ENCODE assay signal across 8 cellular contexts in the genomic region with DNA sequence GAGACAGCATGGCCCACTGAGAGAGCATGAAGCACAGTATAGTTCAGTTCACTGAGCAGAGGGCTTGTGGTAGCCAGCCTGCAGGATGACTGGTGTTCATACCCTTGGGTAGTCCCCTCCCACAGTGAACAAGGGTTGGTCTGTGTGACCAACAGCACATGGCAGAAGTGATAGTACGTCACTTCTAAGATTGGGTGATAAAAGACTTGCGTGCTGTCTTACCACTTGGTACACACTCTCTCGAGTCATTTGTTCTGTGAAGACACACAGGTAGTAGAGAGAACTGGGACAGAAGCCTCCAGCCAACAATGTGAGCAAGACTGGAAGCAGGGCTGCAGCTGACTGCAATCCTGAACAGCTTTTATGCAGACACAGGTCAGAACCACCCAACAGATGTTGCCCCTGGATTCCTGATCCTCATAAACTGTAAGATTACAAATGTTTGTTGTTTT. TPM values are rescaled to one million over a fixed set of nuclear protein-coding genes. Genes with fewer than 3 reads are reported as not detected.
A peak's percentile ranks its signal among the peaks of the same experiment; 100 is the strongest.
DNase-seq lines count a peak whose midpoint lies in the region; ATAC-seq and TF ChIP-seq lines count a peak whose summit lies in the region.

No MANE protein-coding gene starts in this region.

- peak; percentile 70 to 95 (median 83) for DNase-seq in CD4-positive, alpha-beta memory T cell
- DNase-seq in LNCaP clone FGC (ENCODE audit: low read depth) = peak; percentile 80
- peak; percentile 34 for DNase-seq in activated T-helper 1 cell treated with Interleukin-2 at 50 U/mL for 16 hours (ENCODE audit: low read depth)
- peak; percentile 59 for DNase-seq in hepatocyte (ENCODE audit: low spot score)
- DNase-seq in stimulated activated CD8-positive, alpha-beta memory T cell treated with anti-CD3 and anti-CD28 coated beads, Interleukin-15, amount 100 ng/mL, for 4 hours (ENCODE audit: low read depth in 2 of 2) = peak; percentile 40 to 77
- DNase-seq in HCEC 1CT = no peak
- DNase-seq in HEK293T (ENCODE audit: extremely low spot score) = no peak

- H3K4me1 ChIP-seq in CD4-positive, alpha-beta memory T cell (ENCODE audit: insufficient read depth, low read length) = peaks cover 100% of the 10 kb centered on the region
- peaks cover 40% of the 10 kb centered on the region for H3K4me1 ChIP-seq in hepatocyte (ENCODE audit: insufficient read depth)

- H3K27me3 Mint-ChIP-seq in CD4-positive, alpha-beta memory T cell = no peaks in the 10 kb centered on the region

- no peaks in the 10 kb centered on the region for H3K36me3 ChIP-seq in CD4-positive, alpha-beta memory T cell (ENCODE audit: insufficient read depth, low read length)
- no peaks in the 10 kb centered on the region for H3K36me3 ChIP-seq in hepatocyte (replicated peaks; ENCODE audit: insufficient read depth, low read depth)

- POLR2A ChIA-PET in CD4-positive, alpha-beta memory T cell (lab: Charles Lee; ENCODE audit: partially characterized antibody) = interaction anchor here (1.0 kb wide), 1 partner anchor 778 kb away, joined by 3 read pairs; no protein-coding TSS in a partner anchor
- POLR2A ChIA-PET in HEK293T (lab: Yijun Ruan, JAX) = no interaction called here

- no peak overlapping the region for H3K4me3 ChIP-seq in CD4-positive, alpha-beta memory T cell (ENCODE audit: low read length in 2 of 2)
- H3K4me3 ChIP-seq in LNCaP clone FGC (ENCODE audit: low read depth, low read length) (no peak overlapping the region; the same call in 1 of the 2 replicates), hepatocyte (no peak overlapping the region)

- no peaks in the 10 kb centered on the region for H3K9me3 Mint-ChIP-seq in CD4-positive, alpha-beta memory T cell

- H3K9me2 ChIP-seq in hepatocyte (replicated peaks; ENCODE audit: insufficient read depth) = no peaks in the 10 kb centered on the region

- H3K27ac ChIP-seq in CD4-positive, alpha-beta memory T cell (ENCODE audit: low read depth, low read length) = peak overlapping the region; percentile 46
- peak overlapping the region; percentile 57 for H3K27ac ChIP-seq in hepatocyte

- peak overlapping the region; percentile 89 to 94 (median 93) for H3K27ac Mint-ChIP-seq in CD4-positive, alpha-beta memory T cell

- peak overlapping the region; percentile 34 to 88 (median 68) for H3K4me3 Mint-ChIP-seq in CD4-positive, alpha-beta memory T cell

- peaks cover 98% of the 10 kb centered on the region for H4K20me1 ChIP-seq in hepatocyte (ENCODE audit: insufficient read depth, poor library complexity, severe bottlenecking)

- no peaks in the 10 kb centered on the region for H3K9me3 ChIP-seq in CD4-positive, alpha-beta memory T cell (ENCODE audit: control insufficient read depth in 1 of 2, low read length in 2 of 2)
- H3K9me3 ChIP-seq in hepatocyte (ENCODE audit: low read depth) = no peaks in the 10 kb centered on the region

- no peak overlapping the region for H2AFZ ChIP-seq in hepatocyte

- peaks cover 11 to 51% of the 10 kb centered on the region in 2 donors for H3K36me3 Mint-ChIP-seq in CD4-positive, alpha-beta memory T cell

- peak overlapping the region; percentile 30 for H3K4me2 ChIP-seq in hepatocyte

- 37% methylated on average over 3 of the region's 3 CpGs for WGBS in hepatocyte (ENCODE audit: low lambda C conversion rate, missing lambda C conversion rate)

- peaks cover 80 to 97% (median 90%) of the 10 kb centered on the region in 4 donors for H3K4me1 Mint-ChIP-seq in CD4-positive, alpha-beta memory T cell

- intact Hi-C loops in CD4-positive, alpha-beta memory T cell (cut with micrococcal nuclease) = loop anchor here (2.0 kb wide), 1 partner anchor 14 kb away; a partner anchor contains a TSS

- no peaks in the 10 kb centered on the region for H3K27me3 ChIP-seq in CD4-positive, alpha-beta memory T cell (ENCODE audit: insufficient read depth, low read length)
- H3K27me3 ChIP-seq in hepatocyte = no peaks in the 10 kb centered on the region

- peak; percentile 95 for ATAC-seq in GM21423 (IDR thresholded peaks at IDR 0.05; ENCODE audit: unreplicated experiment)

- CTCF ChIA-PET in CD4-positive, alpha-beta memory T cell (lab: Charles Lee; ENCODE audit: partially characterized antibody) = interaction anchor here (0.8 to 1.0 kb wide), 2 partner anchors 14 to 75 kb away, joined by 3 read pairs; no protein-coding TSS in a partner anchor
- CTCF ChIA-PET in HEK293T (lab: Yijun Ruan, JAX) = no interaction called here

- TF ChIP-seq CTCF in LNCaP clone FGC (IDR thresholded peaks at IDR 0.05; ENCODE audit: control insufficient read depth, extremely low read depth, insufficient read depth) (no peak), hepatocyte (IDR thresholded peaks at IDR 0.05; ENCODE audit: poor library complexity) (no peak)

- H3K79me2 ChIP-seq in hepatocyte = peaks cover 99% of the 10 kb centered on the region

TF ChIP-seq in HEK293T, 16 proteins besides CTCF, POLR2A, EP300 and RAD21:
- TF ChIP-seq ELF4 (IDR thresholded peaks at IDR 0.05) (no peak), CTBP1 (IDR thresholded peaks at IDR 0.05; ENCODE audit: borderline replicate concordance) (no peak), TARDBP (IDR thresholded peaks at IDR 0.05) (no peak), NFRKB (IDR thresholded peaks at IDR 0.05) (no peak), ZNF384 (IDR thresholded peaks at IDR 0.05) (no peak), SUZ12 (IDR thresholded peaks at IDR 0.05) (no peak), FOXM1 (IDR thresholded peaks at IDR 0.05; ENCODE audit: borderline replicate concordance) (no peak), FOXK2 (IDR thresholded peaks at IDR 0.05) (no peak), LEF1 (IDR thresholded peaks at IDR 0.05; ENCODE audit: borderline replicate concordance) (no peak), HDGF (IDR thresholded peaks at IDR 0.05; ENCODE audit: borderline replicate concordance) (no peak), L3MBTL2 (conservative IDR thresholded peaks at IDR 0.05) (no peak), ARNT (IDR thresholded peaks at IDR 0.05) (no peak), BHLHE40 (IDR thresholded peaks at IDR 0.05; ENCODE audit: borderline replicate concordance) (no peak), FOXA1 (IDR thresholded peaks at IDR 0.05) (no peak)
- TF ChIP-seq, protein P1, sequence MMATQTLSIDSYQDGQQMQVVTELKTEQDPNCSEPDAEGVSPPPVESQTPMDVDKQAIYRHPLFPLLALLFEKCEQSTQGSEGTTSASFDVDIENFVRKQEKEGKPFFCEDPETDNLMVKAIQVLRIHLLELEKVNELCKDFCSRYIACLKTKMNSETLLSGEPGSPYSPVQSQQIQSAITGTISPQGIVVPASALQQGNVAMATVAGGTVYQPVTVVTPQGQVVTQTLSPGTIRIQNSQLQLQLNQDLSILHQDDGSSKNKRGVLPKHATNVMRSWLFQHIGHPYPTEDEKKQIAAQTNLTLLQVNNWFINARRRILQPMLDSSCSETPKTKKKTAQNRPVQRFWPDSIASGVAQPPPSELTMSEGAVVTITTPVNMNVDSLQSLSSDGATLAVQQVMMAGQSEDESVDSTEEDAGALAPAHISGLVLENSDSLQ (IDR thresholded peaks at IDR 0.05) = no peak

RNA-seq across cellular contexts. Expression of a gene that starts 14.6 kb away (rescaled TPM):
- total RNA-seq in CD4-positive, alpha-beta memory T cell = 100 to 1,000 TPM; 105 to 112 TPM
- polyA plus RNA-seq in CD4-positive, alpha-beta memory T cell = 10 to 100 TPM; 46.0 to 57.0 TPM
- total RNA-seq in hepatocyte = 31.4 and 36.3 TPM in 2 replicates
- 19.4 and 19.8 TPM in 2 replicates for polyA plus RNA-seq in hepatocyte

Comparison
In these comparisons a context has a peak if more than half of its experiments do, and no peak if none do; other contexts are left out.
1. DNase-seq: peak in CD4-positive, alpha-beta memory T cell (5 of 5), LNCaP clone FGC (single experiment), activated T-helper 1 cell treated with Interleukin-2 at 50 U/mL for 16 hours (single experiment), hepatocyte (single experiment) and stimulated activated CD8-positive, alpha-beta memory T cell treated with anti-CD3 and anti-CD28 coated beads, Interleukin-15, amount 100 ng/mL, for 4 hours (2 of 2); none in HCEC 1CT (single experiment) and HEK293T (single experiment).